ENCODE assay signal across 19 cellular contexts in genomic region chr2:129499747-129500146, GRCh38.
DNase-seq lines count a peak whose midpoint lies in the region; FAIRE-seq and TF ChIP-seq lines count a peak whose summit lies in the region.
"Had no signal": no experiment of that assay in that cellular context is flagged by ENCODE, and none has a peak within 500 bp of the region (broad histone marks: within the 10 kb centered on the region; RNA-seq: fewer than 3 reads in every experiment).

No MANE protein-coding gene starts in this region.

- H3K4me1 ChIP-seq in breast epithelium: no peaks in the 10 kb centered on the region
- H3K4me1 ChIP-seq: Peyer's patch had no signal

- BruUV-seq in MCF 10A (replicated peaks; lab: Mats Ljungman, UMichigan): no TSS peak

- peak; percentile 6 for DNase-seq in MCF 10A (ENCODE audit: unreplicated experiment)
- DNase-seq in breast epithelium (ENCODE audit: low spot score in 2 of 2): no peak
- peak; percentile 66 for DNase-seq in NB4 (ENCODE audit: low read depth)
- DNase-seq in choroid plexus epithelial cell (ENCODE audit: low read depth): peak; percentile 60
- peak; percentile 32 for DNase-seq in urothelium cell line (ENCODE audit: low spot score)
- no peak for DNase-seq in GF-D8 (lab: John Stamatoyannopoulos, UW)
- no peak for DNase-seq in HCEC 1CT
- DNase-seq in activated naive CD4-positive, alpha-beta T cell treated with anti-CD3 and anti-CD28 coated beads, Interleukin-2, amount 10 ng/mL, durations not matched to agents 7 days and 5 days: no peak
- DNase-seq: Calu3; CD4-positive, alpha-beta T cell; NCI-H1092 treated with DMSO at 0.1 percent for 48 hours; NCI-H1694 treated with DMSO at 0.1 percent for 48 hours; NCI-H345; Peyer's patch; SHP77 treated with DMSO at 0.1 percent for 48 hours had no signal

- peaks cover 4% of the 10 kb centered on the region for H3K4me1 Mint-ChIP-seq in MCF 10A (ENCODE audit: insufficient read depth, unreplicated experiment)
- no peaks in the 10 kb centered on the region for H3K4me1 Mint-ChIP-seq in activated naive CD4-positive, alpha-beta T cell treated with anti-CD3 and anti-CD28 coated beads, Interleukin-2, amount 10 ng/mL, durations not matched to agents 7 days and 5 days

- intact Hi-C loops in MCF 10A (cut with micrococcal nuclease): no loop called here
- intact Hi-C loops in breast epithelium (cut with DNase I; ENCODE audit: low total_unique reads): no loop called here

- peaks cover 6% of the 10 kb centered on the region for H3K9me3 Mint-ChIP-seq in MCF 10A (ENCODE audit: unreplicated experiment)
- H3K9me3 Mint-ChIP-seq in activated naive CD4-positive, alpha-beta T cell treated with anti-CD3 and anti-CD28 coated beads, Interleukin-2, amount 10 ng/mL, durations not matched to agents 7 days and 5 days: no peaks in the 10 kb centered on the region

- no peaks in the 10 kb centered on the region for H3K36me3 Mint-ChIP-seq in MCF 10A (ENCODE audit: insufficient read depth, unreplicated experiment)
- H3K36me3 Mint-ChIP-seq in activated naive CD4-positive, alpha-beta T cell treated with anti-CD3 and anti-CD28 coated beads, Interleukin-2, amount 10 ng/mL, durations not matched to agents 7 days and 5 days: no peaks in the 10 kb centered on the region

- FAIRE-seq in urothelium cell line (lab: Jason Lieb, UNC): no peak
- FAIRE-seq: A204.1, GM12878, GM19239, H1 had no signal

- CTCF ChIA-PET in MCF 10A (lab: Yijun Ruan, JAX): interaction anchor here (0.9 kb wide), 1 partner anchor 8 kb away, joined by 3 read pairs; no protein-coding TSS in a partner anchor
- CTCF ChIA-PET in activated naive CD4-positive, alpha-beta T cell treated with anti-CD3 and anti-CD28 coated beads, Interleukin-2, amount 10 ng/mL, durations not matched to agents 7 days and 5 days (lab: Charles Lee): no interaction called here

- H3K27ac ChIP-seq in breast epithelium: no peak overlapping the region
- H3K27ac ChIP-seq: Peyer's patch had no signal

- no peaks in the 10 kb centered on the region for H3K27me3 Mint-ChIP-seq in MCF 10A (ENCODE audit: insufficient read depth, unreplicated experiment)
- no peaks in the 10 kb centered on the region for H3K27me3 Mint-ChIP-seq in activated naive CD4-positive, alpha-beta T cell treated with anti-CD3 and anti-CD28 coated beads, Interleukin-2, amount 10 ng/mL, durations not matched to agents 7 days and 5 days

- H3K4me3 Mint-ChIP-seq in MCF 10A (ENCODE audit: unreplicated experiment): no peak overlapping the region
- no peak overlapping the region for H3K4me3 Mint-ChIP-seq in activated naive CD4-positive, alpha-beta T cell treated with anti-CD3 and anti-CD28 coated beads, Interleukin-2, amount 10 ng/mL, durations not matched to agents 7 days and 5 days
- H3K4me3 Mint-ChIP-seq: CD4-positive, alpha-beta T cell had no signal

- no peak overlapping the region for H3K27ac Mint-ChIP-seq in MCF 10A (ENCODE audit: low read depth, unreplicated experiment)
- H3K27ac Mint-ChIP-seq in activated naive CD4-positive, alpha-beta T cell treated with anti-CD3 and anti-CD28 coated beads, Interleukin-2, amount 10 ng/mL, durations not matched to agents 7 days and 5 days: no peak overlapping the region
- H3K27ac Mint-ChIP-seq: CD4-positive, alpha-beta T cell had no signal

- no peaks in the 10 kb centered on the region for H3K27me3 ChIP-seq in breast epithelium
- H3K27me3 ChIP-seq: Peyer's patch had no signal

- no peaks in the 10 kb centered on the region for H3K36me3 ChIP-seq in breast epithelium
- H3K36me3 ChIP-seq: Peyer's patch had no signal

- H3K9me3 ChIP-seq in breast epithelium: no peaks in the 10 kb centered on the region
- H3K9me3 ChIP-seq: Peyer's patch had no signal

- H3K4me3 ChIP-seq in breast epithelium: no peak overlapping the region
- no peak overlapping the region for H3K4me3 ChIP-seq in NB4 (ENCODE audit: low read depth, low read length)
- no peak overlapping the region for H3K4me3 ChIP-seq in choroid plexus epithelial cell (ENCODE audit: low read depth, low read length)
- H3K4me3 ChIP-seq: GM12878, Peyer's patch had no signal

- TF ChIP-seq POLR2A in breast epithelium (IDR thresholded peaks at IDR 0.05) (no peak), NB4 (IDR thresholded peaks at IDR 0.05; ENCODE audit: extremely low read depth, insufficient read length) (no peak)

- TF ChIP-seq CTCF in MCF 10A (IDR thresholded peaks at IDR 0.05; ENCODE audit: unreplicated experiment) (no peak), breast epithelium (IDR thresholded peaks at IDR 0.05) (no peak), NB4 (IDR thresholded peaks at IDR 0.05; ENCODE audit: low read depth, low read length) (no peak), choroid plexus epithelial cell (conservative IDR thresholded peaks at IDR 0.05; ENCODE audit: low read depth, low read length) (no peak)

- POLR2A ChIA-PET in MCF 10A (lab: Yijun Ruan, JAX): no interaction called here

Comparison
In these comparisons a context has a peak if more than half of its experiments do, and no peak if none do; other contexts are left out.
1. DNase-seq: peak in MCF 10A (single experiment), NB4 (single experiment), choroid plexus epithelial cell (single experiment) and urothelium cell line (single experiment); none in breast epithelium (0 of 2), GF-D8 (single experiment), HCEC 1CT (single experiment) and activated naive CD4-positive, alpha-beta T cell treated with anti-CD3 and anti-CD28 coated beads, Interleukin-2, amount 10 ng/mL, durations not matched to agents 7 days and 5 days (single experiment).